In the genomic region with DNA sequence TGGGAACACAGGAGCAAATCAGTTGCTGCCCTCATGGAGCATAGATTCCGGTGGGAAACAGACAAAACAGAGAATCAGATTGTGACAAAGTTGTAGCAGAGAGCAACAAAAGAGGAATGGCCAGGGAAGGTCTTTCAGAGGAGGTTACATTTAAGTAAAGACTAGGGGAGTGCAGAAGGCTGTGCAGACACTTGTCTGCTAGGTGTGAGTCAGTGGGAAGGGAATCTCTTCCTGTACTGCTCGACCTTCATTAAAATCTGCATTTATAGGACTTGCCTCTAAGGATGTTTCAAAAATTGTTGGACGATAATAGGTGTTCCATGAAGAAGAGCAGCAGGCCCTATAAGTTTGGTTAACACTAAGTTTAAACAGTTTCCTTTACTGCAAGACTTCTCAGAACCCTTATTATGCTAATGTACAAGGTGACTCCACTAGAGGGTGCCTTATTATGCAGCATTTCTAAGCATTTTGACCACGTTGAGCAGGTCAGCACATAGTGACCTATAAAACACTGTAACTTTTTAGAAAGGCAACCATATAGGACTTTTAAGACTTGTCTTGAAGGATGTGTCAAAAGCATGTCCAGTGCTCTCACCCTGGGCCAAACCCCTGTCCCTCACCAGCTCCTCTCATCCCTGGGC, we compare ENCODE assay signal across 10 cellular contexts.
A peak's percentile ranks its signal among the peaks of the same experiment; 100 is the strongest.
DNase-seq lines count a peak whose midpoint lies in the region; TF ChIP-seq lines count a peak whose summit lies in the region.
"Had no signal": no experiment of that assay in that cellular context is flagged by ENCODE, and none has a peak within 500 bp of the region (broad histone marks: within the 10 kb centered on the region; RNA-seq: fewer than 3 reads in every experiment).

No MANE protein-coding gene starts in this region.

- intact Hi-C loops in thyroid gland (cut with DNase I), result no loop called here

- DNase-seq in cardiac muscle cell (ENCODE audit: low read depth in 1 of 2, low spot score in 1 of 2) (peak in 1 of 2 donors; percentile 75), right atrium auricular region (ENCODE audit: low spot score) (no peak), RKO (ENCODE audit: low spot score) (peak; percentile 9), fibroblast of villous mesenchyme (ENCODE audit: low read depth) (peak; percentile 56), thyroid gland (no peak), OCI-M2 (lab: John Stamatoyannopoulos, UW; ENCODE audit: unreplicated experiment) (no peak), endothelial cell (ENCODE audit: low spot score) (no peak), NCI-H2196 (lab: John Stamatoyannopoulos, UW; ENCODE audit: unreplicated experiment) (no peak)
- DNase-seq: activated T-cell treated with anti-CD3 and anti-CD28 coated beads for 4 hours had no signal

- no peak for TF ChIP-seq POLR2A in thyroid gland (IDR thresholded peaks at IDR 0.05)

- peaks cover 4% of the 10 kb centered on the region for H3K4me1 ChIP-seq in cardiac muscle cell (ENCODE audit: low read depth)
- no peaks in the 10 kb centered on the region for H3K4me1 ChIP-seq in right atrium auricular region
- no peaks in the 10 kb centered on the region for H3K4me1 ChIP-seq in thyroid gland

- H3K27me3 Mint-ChIP-seq in endothelial cell (ENCODE audit: unreplicated experiment), result peaks cover 2% of the 10 kb centered on the region

- TF ChIP-seq CTCF in cardiac muscle cell (IDR thresholded peaks at IDR 0.05; ENCODE audit: low read depth, low read length) (peak; percentile 59), right atrium auricular region (IDR thresholded peaks at IDR 0.05) (peak in 1 of 2 donors; percentile 46), fibroblast of villous mesenchyme (IDR thresholded peaks at IDR 0.05; ENCODE audit: insufficient read depth, low read depth, low read length) (peak; percentile 62), thyroid gland (IDR thresholded peaks at IDR 0.05) (peak in 4 of 6 experiments; percentile 29 to 52 (median 36)), endothelial cell (IDR thresholded peaks at IDR 0.05; ENCODE audit: unreplicated experiment) (no peak)

- H3K36me3 Mint-ChIP-seq in endothelial cell (ENCODE audit: low read depth, unreplicated experiment), result no peaks in the 10 kb centered on the region
- H3K36me3 Mint-ChIP-seq: CD4-positive, CD25-positive, alpha-beta regulatory T cell had no signal

- no peak overlapping the region for H3K4me3 Mint-ChIP-seq in endothelial cell (ENCODE audit: unreplicated experiment)
- H3K4me3 Mint-ChIP-seq: CD4-positive, CD25-positive, alpha-beta regulatory T cell had no signal

- H3K36me3 ChIP-seq in cardiac muscle cell (no peaks in the 10 kb centered on the region), right atrium auricular region (no peaks in the 10 kb centered on the region), thyroid gland (no peaks in the 10 kb centered on the region)

- 69 to 73% methylated on average over 4 of the region's 4 CpGs for WGBS in thyroid gland, 2 donors

- no peak overlapping the region for H3K4me3 ChIP-seq in cardiac muscle cell
- H3K4me3 ChIP-seq in right atrium auricular region, result no peak overlapping the region
- no peak overlapping the region for H3K4me3 ChIP-seq in fibroblast of villous mesenchyme (ENCODE audit: low read depth, low read length)
- no peak overlapping the region for H3K4me3 ChIP-seq in thyroid gland (replicated peaks in 1 of 3)

- H3K27ac ChIP-seq in cardiac muscle cell, result no peak overlapping the region
- no peak overlapping the region for H3K27ac ChIP-seq in right atrium auricular region
- H3K27ac ChIP-seq in thyroid gland, result no peak overlapping the region

- no peak overlapping the region for H3K27ac Mint-ChIP-seq in endothelial cell (ENCODE audit: unreplicated experiment)
- H3K27ac Mint-ChIP-seq: CD4-positive, CD25-positive, alpha-beta regulatory T cell had no signal

- H3K9me3 ChIP-seq in cardiac muscle cell (ENCODE audit: low read depth) (no peaks in the 10 kb centered on the region), right atrium auricular region (no peaks in the 10 kb centered on the region), thyroid gland (no peaks in the 10 kb centered on the region)

- H3K4me1 Mint-ChIP-seq in endothelial cell (ENCODE audit: unreplicated experiment), result no peaks in the 10 kb centered on the region
- H3K4me1 Mint-ChIP-seq: CD4-positive, CD25-positive, alpha-beta regulatory T cell had no signal

- H3K9me3 Mint-ChIP-seq in endothelial cell (ENCODE audit: unreplicated experiment), result no peaks in the 10 kb centered on the region
- H3K9me3 Mint-ChIP-seq: CD4-positive, CD25-positive, alpha-beta regulatory T cell had no signal

- H3K27me3 ChIP-seq in cardiac muscle cell (no peaks in the 10 kb centered on the region), right atrium auricular region (no peaks in the 10 kb centered on the region), thyroid gland (no peaks in the 10 kb centered on the region)

Comparison
In these comparisons a context has a peak if more than half of its experiments do, and no peak if none do; other contexts are left out.
1. DNase-seq: peak in RKO (single experiment) and fibroblast of villous mesenchyme (single experiment); none in right atrium auricular region (single experiment), thyroid gland (0 of 2), OCI-M2 (single experiment), endothelial cell (single experiment) and NCI-H2196 (single experiment).